In the genomic region with DNA sequence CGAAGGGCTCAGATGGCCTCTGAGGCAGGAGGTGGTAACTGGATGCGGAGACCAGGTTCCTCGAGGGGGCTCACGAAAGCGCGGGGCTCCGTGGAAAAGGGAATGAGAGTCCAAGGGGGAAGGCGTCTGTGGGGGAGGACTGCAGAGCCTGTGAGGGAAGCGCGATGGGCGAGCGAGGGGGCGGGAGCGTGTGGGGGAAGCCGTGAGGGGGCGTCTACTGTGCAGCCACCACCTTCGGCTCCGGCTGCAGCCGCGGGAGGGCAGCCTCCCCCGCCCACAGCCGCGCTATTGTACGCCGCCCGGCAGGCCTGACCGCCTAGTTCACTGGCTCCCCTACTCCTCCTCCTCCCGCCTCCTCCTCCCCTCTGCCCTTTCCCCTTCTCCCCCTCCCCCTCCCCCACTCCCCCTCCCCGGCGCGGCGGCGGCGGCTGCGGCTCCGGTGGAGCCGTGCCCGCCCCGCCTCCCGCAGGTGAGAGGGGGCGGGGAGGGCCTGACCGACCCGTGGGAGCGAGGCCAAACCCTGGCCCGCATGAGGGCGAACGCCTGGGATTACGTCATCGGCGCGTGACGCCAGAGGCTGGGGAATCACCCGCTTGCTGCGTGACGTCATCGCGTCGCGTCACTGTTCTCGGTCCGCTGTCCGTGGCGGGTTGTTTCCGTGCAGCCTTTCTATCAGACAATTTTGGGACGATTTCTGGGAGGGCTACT, we compare ENCODE assay signal across 8 cellular contexts. TPM values are rescaled to one million over a fixed set of nuclear protein-coding genes. Genes with fewer than 3 reads are reported as not detected.
A peak's percentile ranks its signal among the peaks of the same experiment; 100 is the strongest.
DNase-seq lines count a peak whose midpoint lies in the region; ATAC-seq and TF ChIP-seq lines count a peak whose summit lies in the region.

Gene PAK1 (minus strand): TSS at position 294 of the 708 bp plus-strand sequence. CDS start 81,574 bp downstream, outside the sequence.

- under 1% methylated on average over 18 of the region's 65 CpGs for WGBS in right lobe of liver (ENCODE audit: insufficient coverage, low coverage, low lambda C conversion rate, missing lambda C conversion rate)

- no peaks in the 10 kb centered on the region for H3K36me3 ChIP-seq in right lobe of liver

- TF ChIP-seq CTCF in dorsolateral prefrontal cortex (IDR thresholded peaks at IDR 0.05 in 54 of 56, conservative IDR thresholded peaks at IDR 0.05 in 2 of 56; ENCODE audit: low read depth in 1 of 56, partially characterized antibody in 56 of 56) (peak in 47 of 56 donors; percentile 12 to 65 (median 39)), right lobe of liver (IDR thresholded peaks at IDR 0.05) (peak in 2 of 4 donors; percentile 26 to 28)

- peak within 1 kb of the TSS; percentile 56 to 91 (median 81) for H3K4me3 ChIP-seq in dorsolateral prefrontal cortex
- H3K4me3 ChIP-seq in right lobe of liver, result peak within 1 kb of the TSS; percentile 68 to 69 (median 68)

- H3K4me1 ChIP-seq in right lobe of liver, result peaks cover 0 to 9% (median 4%) of the 10 kb centered on the region in 4 donors

- H3K9me3 ChIP-seq in right lobe of liver, result no peaks in the 10 kb centered on the region

- H3K27ac ChIP-seq in dorsolateral prefrontal cortex, result peak within 1 kb of the TSS; percentile 29 to 95 (median 86)
- H3K27ac ChIP-seq in right lobe of liver, result peak within 1 kb of the TSS; percentile 58 to 77 (median 67)

- peak; percentile 34 for TF ChIP-seq POLR2A in GM19099 (IDR thresholded peaks at IDR 0.05; ENCODE audit: extremely low read depth, insufficient read length, low read depth)
- peak; percentile 20 for TF ChIP-seq POLR2A in right lobe of liver (IDR thresholded peaks at IDR 0.05)

- H3K27me3 ChIP-seq in dorsolateral prefrontal cortex, result no peaks in the 10 kb centered on the region
- H3K27me3 ChIP-seq in right lobe of liver, result no peaks in the 10 kb centered on the region

- peak; percentile 70 for ATAC-seq in HG03432 (IDR thresholded peaks at IDR 0.05; ENCODE audit: unreplicated experiment)
- ATAC-seq in right lobe of liver, result peak; percentile 80 to 91 (median 83)

- peak; percentile 59 to 72 for DNase-seq in AML-193 (lab: John Stamatoyannopoulos, UW)
- DNase-seq in NCI-H524 (lab: John Stamatoyannopoulos, UW), result peak; percentile 66 to 76
- DNase-seq in activated CD4-positive, alpha-beta T cell treated with anti-CD3 and anti-CD28 coated beads, Interleukin-2, amount 50 U/mL, for 48 hours, result peak; percentile 77 to 82
- DNase-seq in dorsolateral prefrontal cortex, result peak; percentile 59 to 91 (median 82)
- DNase-seq in right lobe of liver, result peak; percentile 92 to 96 (median 93)
- DNase-seq in stimulated activated CD4-positive, alpha-beta T cell treated with anti-CD3 and anti-CD28 coated beads, Interleukin-4, amount 100 ng/mL, for 1 hour, result peak; percentile 86

- intact Hi-C loops in dorsolateral prefrontal cortex (cut with DNase I), result loop anchor here (2.0 to 5.0 kb wide), 2 partner anchors 53 to 75 kb away; no protein-coding TSS in a partner anchor
- intact Hi-C loops in right lobe of liver (cut with DNase I), result no loop called here

RNA-seq across cellular contexts. Expression of gene PAK1, which starts in this region (rescaled TPM):
- total RNA-seq in dorsolateral prefrontal cortex, result 100 to 1,000 TPM in 117 of 120 experiments, 10 to 100 TPM in 3; 77.4 to 424 (median 270) TPM
- 10 to 100 TPM in 2 of 6 experiments, 1 to 10 TPM in 4; 7.3 to 14.5 (median 9.3) TPM for total RNA-seq in right lobe of liver

Comparison
In these comparisons a context has a peak if more than half of its experiments do, and no peak if none do; other contexts are left out.
1. Peak in every context shown above with its lines: DNase-seq, ATAC-seq, H3K4me3 ChIP-seq and H3K27ac ChIP-seq.
2. RNA of gene PAK1 (total RNA-seq): 77.4 to 424 TPM in dorsolateral prefrontal cortex; 7.3 to 14.5 TPM in right lobe of liver; every median in the first group is over 4 times any median in the second.
3. intact Hi-C loops: an anchor here in dorsolateral prefrontal cortex (2.0 to 5.0 kb wide); none called in right lobe of liver.